In genomic region chr6:112683106-112683505, GRCh38 we compare ENCODE assay signal across 23 cellular contexts.
"Had no signal": no experiment of that assay in that cellular context is flagged by ENCODE, and none has a peak within 500 bp of the region (broad histone marks: within the 10 kb centered on the region; RNA-seq: fewer than 3 reads in every experiment).

No MANE protein-coding gene starts in this region.

- H3K27ac Mint-ChIP-seq: activated CD8-positive, alpha-beta T cell treated with anti-CD3 and anti-CD28 coated beads, Interleukin-2, amount 10 ng/mL, durations not matched to agents 7 days and 5 days; activated naive CD8-positive, alpha-beta T cell treated with anti-CD3 and anti-CD28 coated beads, Interleukin-2, amount 10 ng/mL, durations not matched to agents 7 days and 5 days; T-helper 1 cell treated with Interleukin-12 subunit alpha and Interleukin-12 subunit beta and Interleukin-4 antibody, amounts not matched to agents 30 μg/mL and 1 μg/mL, for 36 hours had no signal

- H3K4me3 Mint-ChIP-seq: activated CD8-positive, alpha-beta T cell treated with anti-CD3 and anti-CD28 coated beads, Interleukin-2, amount 10 ng/mL, durations not matched to agents 7 days and 5 days; activated naive CD8-positive, alpha-beta T cell treated with anti-CD3 and anti-CD28 coated beads, Interleukin-2, amount 10 ng/mL, durations not matched to agents 7 days and 5 days; central memory CD8-positive, alpha-beta T cell; T-helper 1 cell treated with Interleukin-12 subunit alpha and Interleukin-12 subunit beta and Interleukin-4 antibody, amounts not matched to agents 30 μg/mL and 1 μg/mL, for 36 hours had no signal

- DNase-seq: activated CD4-positive, alpha-beta T cell treated with anti-CD3 and anti-CD28 coated beads for 4 hours; activated CD4-positive, alpha-beta T cell treated with anti-CD3 and anti-CD28 coated beads, Interleukin-2, amount 50 U/mL, for 4 hours; activated CD8-positive, alpha-beta memory T cell treated with anti-CD3 and anti-CD28 coated beads, Interleukin-2, amount 50 U/mL, for 48 hours; activated CD8-positive, alpha-beta T cell treated with anti-CD3 and anti-CD28 coated beads, Interleukin-2, amount 10 ng/mL, durations not matched to agents 7 days and 5 days; activated naive CD4-positive, alpha-beta T cell treated with anti-CD3 and anti-CD28 coated beads, Interleukin-2, amount 50 U/mL, for 16 hours; activated naive CD8-positive, alpha-beta T cell treated with anti-CD3 and anti-CD28 coated beads, Interleukin-2, amount 10 ng/mL, durations not matched to agents 7 days and 5 days; activated T-cell treated with anti-CD3 and anti-CD28 coated beads, Interleukin-2, amount 50 U/mL, for 1 hour; adrenal gland; aorta; KG1; NCI-H1105; NCI-H1436; NCI-H187; NCI-H2081; NCI-H510A treated with DMSO at 0.1 percent for 48 hours; NCI-H69; NK-92 treated with Interleukin-12 subunit alpha and Interleukin-12 subunit beta, amount 100 ng/mL, for 24 hours; RPMI8226; SHP77 had no signal

- H3K9me3 Mint-ChIP-seq: activated naive CD8-positive, alpha-beta T cell treated with anti-CD3 and anti-CD28 coated beads, Interleukin-2, amount 10 ng/mL, durations not matched to agents 7 days and 5 days; central memory CD8-positive, alpha-beta T cell; T-helper 1 cell treated with Interleukin-12 subunit alpha and Interleukin-12 subunit beta and Interleukin-4 antibody, amounts not matched to agents 30 μg/mL and 1 μg/mL, for 36 hours had no signal

- H3K27me3 Mint-ChIP-seq: activated naive CD8-positive, alpha-beta T cell treated with anti-CD3 and anti-CD28 coated beads, Interleukin-2, amount 10 ng/mL, durations not matched to agents 7 days and 5 days; central memory CD8-positive, alpha-beta T cell had no signal

- H3K4me1 Mint-ChIP-seq: activated naive CD8-positive, alpha-beta T cell treated with anti-CD3 and anti-CD28 coated beads, Interleukin-2, amount 10 ng/mL, durations not matched to agents 7 days and 5 days; central memory CD8-positive, alpha-beta T cell had no signal

- ATAC-seq: activated CD4-positive, CD25-positive, alpha-beta regulatory T cell treated with anti-CD3 and anti-CD28 coated beads, Interleukin-2, amount 50 U/mL, for 24 hours; activated CD8-positive, alpha-beta T cell treated with anti-CD3 and anti-CD28 coated beads, Interleukin-2, amount 10 ng/mL, durations not matched to agents 7 days and 5 days; Panc1 had no signal

- H3K36me3 Mint-ChIP-seq: activated naive CD8-positive, alpha-beta T cell treated with anti-CD3 and anti-CD28 coated beads, Interleukin-2, amount 10 ng/mL, durations not matched to agents 7 days and 5 days had no signal
